1 cellular context compared by ENCODE assay signal in genomic region chr14:75418779-75419768, GRCh38.
TF ChIP-seq lines count a peak whose summit lies in the region.

No MANE protein-coding gene starts in this region.

TF ChIP-seq in GM12878, 131 proteins besides CTCF, POLR2A, EP300 and RAD21 (continued from another document):
- TF ChIP-seq, protein P1, sequence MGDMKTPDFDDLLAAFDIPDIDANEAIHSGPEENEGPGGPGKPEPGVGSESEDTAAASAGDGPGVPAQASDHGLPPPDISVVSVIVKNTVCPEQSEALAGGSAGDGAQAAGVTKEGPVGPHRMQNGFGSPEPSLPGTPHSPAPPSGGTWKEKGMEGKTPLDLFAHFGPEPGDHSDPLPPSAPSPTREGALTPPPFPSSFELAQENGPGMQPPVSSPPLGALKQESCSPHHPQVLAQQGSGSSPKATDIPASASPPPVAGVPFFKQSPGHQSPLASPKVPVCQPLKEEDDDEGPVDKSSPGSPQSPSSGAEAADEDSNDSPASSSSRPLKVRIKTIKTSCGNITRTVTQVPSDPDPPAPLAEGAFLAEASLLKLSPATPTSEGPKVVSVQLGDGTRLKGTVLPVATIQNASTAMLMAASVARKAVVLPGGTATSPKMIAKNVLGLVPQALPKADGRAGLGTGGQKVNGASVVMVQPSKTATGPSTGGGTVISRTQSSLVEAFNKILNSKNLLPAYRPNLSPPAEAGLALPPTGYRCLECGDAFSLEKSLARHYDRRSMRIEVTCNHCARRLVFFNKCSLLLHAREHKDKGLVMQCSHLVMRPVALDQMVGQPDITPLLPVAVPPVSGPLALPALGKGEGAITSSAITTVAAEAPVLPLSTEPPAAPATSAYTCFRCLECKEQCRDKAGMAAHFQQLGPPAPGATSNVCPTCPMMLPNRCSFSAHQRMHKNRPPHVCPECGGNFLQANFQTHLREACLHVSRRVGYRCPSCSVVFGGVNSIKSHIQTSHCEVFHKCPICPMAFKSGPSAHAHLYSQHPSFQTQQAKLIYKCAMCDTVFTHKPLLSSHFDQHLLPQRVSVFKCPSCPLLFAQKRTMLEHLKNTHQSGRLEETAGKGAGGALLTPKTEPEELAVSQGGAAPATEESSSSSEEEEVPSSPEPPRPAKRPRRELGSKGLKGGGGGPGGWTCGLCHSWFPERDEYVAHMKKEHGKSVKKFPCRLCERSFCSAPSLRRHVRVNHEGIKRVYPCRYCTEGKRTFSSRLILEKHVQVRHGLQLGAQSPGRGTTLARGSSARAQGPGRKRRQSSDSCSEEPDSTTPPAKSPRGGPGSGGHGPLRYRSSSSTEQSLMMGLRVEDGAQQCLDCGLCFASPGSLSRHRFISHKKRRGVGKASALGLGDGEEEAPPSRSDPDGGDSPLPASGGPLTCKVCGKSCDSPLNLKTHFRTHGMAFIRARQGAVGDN (IDR thresholded peaks at IDR 0.05): peak; percentile 48; the same call in 1 of the 2 replicates
- TF ChIP-seq, protein P2, sequence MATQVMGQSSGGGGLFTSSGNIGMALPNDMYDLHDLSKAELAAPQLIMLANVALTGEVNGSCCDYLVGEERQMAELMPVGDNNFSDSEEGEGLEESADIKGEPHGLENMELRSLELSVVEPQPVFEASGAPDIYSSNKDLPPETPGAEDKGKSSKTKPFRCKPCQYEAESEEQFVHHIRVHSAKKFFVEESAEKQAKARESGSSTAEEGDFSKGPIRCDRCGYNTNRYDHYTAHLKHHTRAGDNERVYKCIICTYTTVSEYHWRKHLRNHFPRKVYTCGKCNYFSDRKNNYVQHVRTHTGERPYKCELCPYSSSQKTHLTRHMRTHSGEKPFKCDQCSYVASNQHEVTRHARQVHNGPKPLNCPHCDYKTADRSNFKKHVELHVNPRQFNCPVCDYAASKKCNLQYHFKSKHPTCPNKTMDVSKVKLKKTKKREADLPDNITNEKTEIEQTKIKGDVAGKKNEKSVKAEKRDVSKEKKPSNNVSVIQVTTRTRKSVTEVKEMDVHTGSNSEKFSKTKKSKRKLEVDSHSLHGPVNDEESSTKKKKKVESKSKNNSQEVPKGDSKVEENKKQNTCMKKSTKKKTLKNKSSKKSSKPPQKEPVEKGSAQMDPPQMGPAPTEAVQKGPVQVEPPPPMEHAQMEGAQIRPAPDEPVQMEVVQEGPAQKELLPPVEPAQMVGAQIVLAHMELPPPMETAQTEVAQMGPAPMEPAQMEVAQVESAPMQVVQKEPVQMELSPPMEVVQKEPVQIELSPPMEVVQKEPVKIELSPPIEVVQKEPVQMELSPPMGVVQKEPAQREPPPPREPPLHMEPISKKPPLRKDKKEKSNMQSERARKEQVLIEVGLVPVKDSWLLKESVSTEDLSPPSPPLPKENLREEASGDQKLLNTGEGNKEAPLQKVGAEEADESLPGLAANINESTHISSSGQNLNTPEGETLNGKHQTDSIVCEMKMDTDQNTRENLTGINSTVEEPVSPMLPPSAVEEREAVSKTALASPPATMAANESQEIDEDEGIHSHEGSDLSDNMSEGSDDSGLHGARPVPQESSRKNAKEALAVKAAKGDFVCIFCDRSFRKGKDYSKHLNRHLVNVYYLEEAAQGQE (IDR thresholded peaks at IDR 0.05; ENCODE audit: low read depth, low read length): no peak
- peak; percentile 33; the same call in 1 of the 2 replicates for TF ChIP-seq RB1 (IDR thresholded peaks at IDR 0.05; ENCODE audit: borderline replicate concordance)
- TF ChIP-seq CREB1 (IDR thresholded peaks at IDR 0.05; ENCODE audit: low read depth): peak; percentile 71
- TF ChIP-seq NR2C2 (IDR thresholded peaks at IDR 0.05; ENCODE audit: borderline replicate concordance, control insufficient read depth, insufficient read length, low read depth): no peak
- no peak for TF ChIP-seq ZNF207 (IDR thresholded peaks at IDR 0.05; ENCODE audit: borderline replicate concordance)
- peak; percentile 79 for TF ChIP-seq NBN (IDR thresholded peaks at IDR 0.05)
- peak; percentile 82 for TF ChIP-seq CHD2 (IDR thresholded peaks at IDR 0.05; ENCODE audit: borderline replicate concordance, low read depth, low read length)
- peak; percentile 54; the same call in 1 of the 2 replicates for TF ChIP-seq MLLT1 (IDR thresholded peaks at IDR 0.05)
- no peak for TF ChIP-seq ZBTB40 (IDR thresholded peaks at IDR 0.05; ENCODE audit: borderline replicate concordance)
- peak; percentile 34; the same call in 1 of the 2 replicates for TF ChIP-seq POLR2AphosphoS5 (IDR thresholded peaks at IDR 0.05; ENCODE audit: low read length)
- TF ChIP-seq HDAC6 (IDR thresholded peaks at IDR 0.05; ENCODE audit: unreplicated experiment): no peak
- TF ChIP-seq YBX1 (IDR thresholded peaks at IDR 0.05): no peak
- TF ChIP-seq, protein P3, sequence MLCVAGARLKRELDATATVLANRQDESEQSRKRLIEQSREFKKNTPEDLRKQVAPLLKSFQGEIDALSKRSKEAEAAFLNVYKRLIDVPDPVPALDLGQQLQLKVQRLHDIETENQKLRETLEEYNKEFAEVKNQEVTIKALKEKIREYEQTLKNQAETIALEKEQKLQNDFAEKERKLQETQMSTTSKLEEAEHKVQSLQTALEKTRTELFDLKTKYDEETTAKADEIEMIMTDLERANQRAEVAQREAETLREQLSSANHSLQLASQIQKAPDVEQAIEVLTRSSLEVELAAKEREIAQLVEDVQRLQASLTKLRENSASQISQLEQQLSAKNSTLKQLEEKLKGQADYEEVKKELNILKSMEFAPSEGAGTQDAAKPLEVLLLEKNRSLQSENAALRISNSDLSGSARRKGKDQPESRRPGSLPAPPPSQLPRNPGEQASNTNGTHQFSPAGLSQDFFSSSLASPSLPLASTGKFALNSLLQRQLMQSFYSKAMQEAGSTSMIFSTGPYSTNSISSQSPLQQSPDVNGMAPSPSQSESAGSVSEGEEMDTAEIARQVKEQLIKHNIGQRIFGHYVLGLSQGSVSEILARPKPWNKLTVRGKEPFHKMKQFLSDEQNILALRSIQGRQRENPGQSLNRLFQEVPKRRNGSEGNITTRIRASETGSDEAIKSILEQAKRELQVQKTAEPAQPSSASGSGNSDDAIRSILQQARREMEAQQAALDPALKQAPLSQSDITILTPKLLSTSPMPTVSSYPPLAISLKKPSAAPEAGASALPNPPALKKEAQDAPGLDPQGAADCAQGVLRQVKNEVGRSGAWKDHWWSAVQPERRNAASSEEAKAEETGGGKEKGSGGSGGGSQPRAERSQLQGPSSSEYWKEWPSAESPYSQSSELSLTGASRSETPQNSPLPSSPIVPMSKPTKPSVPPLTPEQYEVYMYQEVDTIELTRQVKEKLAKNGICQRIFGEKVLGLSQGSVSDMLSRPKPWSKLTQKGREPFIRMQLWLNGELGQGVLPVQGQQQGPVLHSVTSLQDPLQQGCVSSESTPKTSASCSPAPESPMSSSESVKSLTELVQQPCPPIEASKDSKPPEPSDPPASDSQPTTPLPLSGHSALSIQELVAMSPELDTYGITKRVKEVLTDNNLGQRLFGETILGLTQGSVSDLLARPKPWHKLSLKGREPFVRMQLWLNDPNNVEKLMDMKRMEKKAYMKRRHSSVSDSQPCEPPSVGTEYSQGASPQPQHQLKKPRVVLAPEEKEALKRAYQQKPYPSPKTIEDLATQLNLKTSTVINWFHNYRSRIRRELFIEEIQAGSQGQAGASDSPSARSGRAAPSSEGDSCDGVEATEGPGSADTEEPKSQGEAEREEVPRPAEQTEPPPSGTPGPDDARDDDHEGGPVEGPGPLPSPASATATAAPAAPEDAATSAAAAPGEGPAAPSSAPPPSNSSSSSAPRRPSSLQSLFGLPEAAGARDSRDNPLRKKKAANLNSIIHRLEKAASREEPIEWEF (IDR thresholded peaks at IDR 0.05; ENCODE audit: insufficient replicate concordance, low read depth, low read length): no peak
- TF ChIP-seq CBX5 (IDR thresholded peaks at IDR 0.05; ENCODE audit: low read depth): peak; percentile 88; the same call in 1 of the 2 replicates
- TF ChIP-seq TCF3 (IDR thresholded peaks at IDR 0.05; ENCODE audit: borderline replicate concordance, insufficient read depth, low read depth, low read length): 0 out of 2 replicates have a peak, but pooled peaks have one; percentile 46
- TF ChIP-seq MEF2A (IDR thresholded peaks at IDR 0.05; ENCODE audit: insufficient read depth, low read depth, low read length): peak; percentile 21; the same call in 1 of the 2 replicates
- no peak for TF ChIP-seq SMC3 (IDR thresholded peaks at IDR 0.05; ENCODE audit: borderline replicate concordance, low read length)
- TF ChIP-seq BCL3 (IDR thresholded peaks at IDR 0.05; ENCODE audit: borderline replicate concordance, insufficient read depth, low read depth, low read length, poor library complexity, severe bottlenecking): no peak
- 0 out of 2 replicates have a peak, but pooled peaks have one; percentile 40 for TF ChIP-seq TCF12 (IDR thresholded peaks at IDR 0.05; ENCODE audit: low read depth, low read length)
- no peak for TF ChIP-seq PAX8 (IDR thresholded peaks at IDR 0.05)
- no peak for TF ChIP-seq TARDBP (IDR thresholded peaks at IDR 0.05; ENCODE audit: borderline replicate concordance)
- TF ChIP-seq EED (IDR thresholded peaks at IDR 0.05; ENCODE audit: low read depth): peak; percentile 78; the same call in 1 of the 2 replicates
- no peak for TF ChIP-seq IRF4 (IDR thresholded peaks at IDR 0.05; ENCODE audit: low read depth, low read length)
TF ChIP-seq in GM12878: peak in this region for 37.
